ENCODE assay signal across 8 cellular contexts in genomic region chr7:123748734-123749536, GRCh38. TPM values are rescaled to one million over a fixed set of nuclear protein-coding genes. Genes with fewer than 3 reads are reported as not detected.
DNase-seq lines count a peak whose midpoint lies in the region; TF ChIP-seq lines count a peak whose summit lies in the region.

WASL (minus strand) TSS chr7:123749003; CDS start chr7:123748734, 269 bp downstream.

- H4K20me1 ChIP-seq in H9 (ENCODE audit: control insufficient read depth, insufficient read depth, insufficient read length): no peaks in the 10 kb centered on the region

- H3K4me1 ChIP-seq in H9 (ENCODE audit: insufficient read depth, low read length) (peaks cover 1% of the 10 kb centered on the region; the same call in 1 of the 2 replicates), neuron (ENCODE audit: insufficient read depth, low read length) (peaks cover 30% of the 10 kb centered on the region)

- no peaks in the 10 kb centered on the region for H3K27me3 Mint-ChIP-seq in H9 (ENCODE audit: low read depth)

- H3K9ac ChIP-seq in H9 (ENCODE audit: extremely low read depth, insufficient read length, low read length): peak within 1 kb of the TSS; percentile 93

- no peaks in the 10 kb centered on the region for H3K36me3 ChIP-seq in neuron (ENCODE audit: insufficient read depth, low read length)

- in situ Hi-C loops in G401 (cut with HindIII; ENCODE audit: low sequenced_read_pairs): no loop called here

- peak within 1 kb of the TSS; percentile 83 for H2BK120ac ChIP-seq in H9 (ENCODE audit: low read depth, low read length, poor library complexity, severe bottlenecking)

- H3K18ac ChIP-seq in H9 (ENCODE audit: insufficient read length, low read depth, low read length): peak within 1 kb of the TSS; percentile 90

- peak within 1 kb of the TSS; percentile 92 to 97 for H3K4me3 Mint-ChIP-seq in H9

- H3K4me3 ChIP-seq in neuron (ENCODE audit: low read length): peak within 1 kb of the TSS; percentile 89

- no peaks in the 10 kb centered on the region for H3K9me3 ChIP-seq in H9 (ENCODE audit: control insufficient read depth, low read depth, low read length)
- no peaks in the 10 kb centered on the region for H3K9me3 ChIP-seq in neuron (ENCODE audit: low read length)

- no CpG with 5 or more reads among the region's 93 CpGs for WGBS in H9 (ENCODE audit: extremely low coverage, insufficient read length, low lambda C conversion rate)

- H2BK15ac ChIP-seq in H9 (ENCODE audit: low read depth, low read length): no peak within 1 kb of the TSS

- H2AFZ ChIP-seq in H9 (ENCODE audit: low read length) (no peak within 1 kb of the TSS), neuron (ENCODE audit: low read depth, low read length) (peak within 1 kb of the TSS; percentile 88)

- H3K9me3 Mint-ChIP-seq in H9: no peaks in the 10 kb centered on the region

- H2BK20ac ChIP-seq in H9 (ENCODE audit: low read depth, low read length, poor library complexity, severe bottlenecking): no peak within 1 kb of the TSS

- H3K36me3 Mint-ChIP-seq in H9 (ENCODE audit: insufficient read depth in 1 of 3, low read depth in 3 of 3): peaks cover 0 to 3% (median 0%) of the 10 kb centered on the region in 3 experiments; a peak in 2 of 7 replicates

- H3K4me2 ChIP-seq in H9 (ENCODE audit: insufficient read depth, insufficient read length, low read length): peak within 1 kb of the TSS; percentile 77

- H3K4me1 Mint-ChIP-seq in H9: peaks cover 58% of the 10 kb centered on the region in 2 experiments

- no peak within 1 kb of the TSS for H2AK5ac ChIP-seq in H9 (ENCODE audit: insufficient read length, low read length)

- peaks cover 27% of the 10 kb centered on the region; the same call in 1 of the 2 replicates for H3K79me2 ChIP-seq in H9 (ENCODE audit: insufficient read depth, low read length)

- H3K27ac ChIP-seq in H9 (ENCODE audit: insufficient read length, low read depth, low read length): peak within 1 kb of the TSS; percentile 77

- DNase-seq in G401 (ENCODE audit: low spot score): peak; percentile 88
- peak; percentile 92 for DNase-seq in H9
- DNase-seq in M059J (ENCODE audit: low read depth): peak; percentile 86
- peak; percentile 84 for DNase-seq in SHP77 treated with DMSO at 0.1 percent for 48 hours (lab: John Stamatoyannopoulos, UW)
- peak; percentile 87 for DNase-seq in activated naive CD4-positive, alpha-beta T cell treated with Interleukin-2 at 50 U/mL for 16 hours
- peak; percentile 82 for DNase-seq in foreskin melanocyte
- DNase-seq in stromal cell of bone marrow (ENCODE audit: low read depth): peak; percentile 80

- peaks cover 7% of the 10 kb centered on the region for H3K23me2 ChIP-seq in H9 (ENCODE audit: insufficient read length, low read depth, low read length, poor library complexity, severe bottlenecking)

- H4K5ac ChIP-seq in H9 (ENCODE audit: insufficient read length, low read depth, low read length): peak within 1 kb of the TSS; percentile 18

- H3K27me3 ChIP-seq in H9 (ENCODE audit: insufficient read depth, low read length) (no peaks in the 10 kb centered on the region), neuron (ENCODE audit: insufficient read depth, low read length) (no peaks in the 10 kb centered on the region)

- no peak within 1 kb of the TSS for H3K56ac ChIP-seq in H9 (ENCODE audit: insufficient read length, low read depth, low read length)

- peak within 1 kb of the TSS; percentile 93 for H3K14ac ChIP-seq in H9 (ENCODE audit: insufficient read depth, low read length)

- H4K8ac ChIP-seq in H9 (replicated peaks; ENCODE audit: insufficient read length, low read depth, low read length): no peak within 1 kb of the TSS

- no peak for TF ChIP-seq CTCF in H9 (conservative IDR thresholded peaks at IDR 0.05)

- no peak within 1 kb of the TSS for H2BK5ac ChIP-seq in H9 (ENCODE audit: insufficient read length, low read length)

- H4K91ac ChIP-seq in H9 (ENCODE audit: insufficient read length, low read depth, low read length): no peak within 1 kb of the TSS

- H3K79me1 ChIP-seq in H9 (ENCODE audit: insufficient read depth, low read depth, low read length, poor library complexity, severe bottlenecking): no peaks in the 10 kb centered on the region

- no peak within 1 kb of the TSS for H2BK12ac ChIP-seq in H9 (ENCODE audit: insufficient read length, low read depth, low read length)

- H3K27ac Mint-ChIP-seq in H9: peak within 1 kb of the TSS; percentile 98 to 99 (median 99)

- no peak within 1 kb of the TSS for H3K4ac ChIP-seq in H9 (ENCODE audit: low read depth, low read length)

- H3T11ph ChIP-seq in H9 (ENCODE audit: low read length): no peak within 1 kb of the TSS

- no peak within 1 kb of the TSS for H3K23ac ChIP-seq in H9 (ENCODE audit: insufficient read length, low read depth, low read length)

RNA-seq across cellular contexts. Expression of gene WASL, which starts in this region (rescaled TPM):
- 3.5 and 6.7 TPM in 2 replicates for total RNA-seq in G401 (2014; rRNA removed; shearing (Covaris generic))
- total RNA-seq in H9 (2021): 39.3 and 41.9 TPM in 2 replicates
- total RNA-seq in M059J (2014; rRNA removed; shearing (Covaris generic)): 9.2 and 19.7 TPM in 2 replicates

Comparison
In these comparisons a context has a peak if more than half of its experiments do, and no peak if none do; other contexts are left out.
1. Peak in every context shown above with its lines: DNase-seq, H3K4me3 ChIP-seq and H3K27ac ChIP-seq.